Comparison of ENCODE assay signal across 25 cellular contexts in the genomic region with DNA sequence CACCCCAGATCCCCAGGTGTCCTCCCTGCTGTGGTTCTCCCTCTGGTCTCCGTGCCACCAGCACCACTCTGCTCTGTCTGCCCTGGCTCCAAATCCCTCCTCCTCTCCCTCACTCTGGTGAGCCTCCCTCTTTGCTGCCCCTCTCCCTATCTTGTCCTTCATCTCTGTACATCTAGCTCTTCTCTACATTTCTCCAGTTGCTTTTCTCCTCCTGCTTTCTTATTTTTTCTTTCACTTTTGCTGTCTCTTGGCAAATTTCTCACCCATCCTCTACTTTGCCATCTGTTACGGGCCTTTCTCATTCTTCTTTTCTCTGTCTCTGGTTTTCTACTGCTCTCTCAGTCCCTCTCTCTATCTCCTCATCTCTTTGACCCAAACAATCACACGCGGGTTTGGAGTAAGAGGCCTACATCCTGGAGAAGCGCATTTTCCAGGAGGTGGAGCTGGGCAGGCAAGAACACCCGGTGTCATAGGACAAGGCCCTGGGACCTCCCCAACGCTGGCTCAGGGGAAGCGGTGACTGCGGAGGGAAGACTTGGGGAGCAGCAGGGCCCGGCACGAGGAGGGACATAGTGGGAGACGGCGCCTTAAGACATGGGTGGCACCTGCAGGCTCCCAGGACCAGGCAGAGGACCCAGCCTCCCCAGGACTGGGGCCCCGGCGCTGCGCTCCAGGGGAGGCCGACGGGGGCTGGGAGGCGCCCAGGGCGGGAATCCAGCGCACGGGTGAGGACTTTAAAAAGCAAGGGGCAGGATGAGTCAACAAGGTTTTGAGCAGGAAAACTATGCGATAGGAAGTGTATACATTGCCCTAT. TPM values are rescaled to one million over a fixed set of nuclear protein-coding genes. Genes with fewer than 3 reads are reported as not detected.
A peak's percentile ranks its signal among the peaks of the same experiment; 100 is the strongest.
DNase-seq lines count a peak whose midpoint lies in the region; ATAC-seq, FAIRE-seq and TF ChIP-seq lines count a peak whose summit lies in the region.
"Had no signal": no experiment of that assay in that cellular context is flagged by ENCODE, and none has a peak within 500 bp of the region (broad histone marks: within the 10 kb centered on the region; RNA-seq: fewer than 3 reads in every experiment).

No MANE protein-coding gene starts in this region.

- H3K4me3 ChIP-seq in cardiac muscle cell (no peak overlapping the region), heart right ventricle (no peak overlapping the region), K562 (peak overlapping the region; percentile 46), mesendoderm (ENCODE audit: low read length) (no peak overlapping the region)
- H3K4me3 ChIP-seq: A549, SK-N-MC, tibial nerve had no signal

- no peak for TF ChIP-seq RAD21 in K562 (CRISPR knock-in tag; conservative IDR thresholded peaks at IDR 0.05 in 1 of 2, IDR thresholded peaks at IDR 0.05 in 1 of 2)

- H2AFZ ChIP-seq in K562 (ENCODE audit: low read depth, low read length) = peak overlapping the region; percentile 82

- peaks cover 0 to 4% of the 10 kb centered on the region in 2 donors for H3K9me3 Mint-ChIP-seq in stimulated activated naive B cell treated with anti-CD40 and anti-IgM and Interleukin-4, amounts not matched to agents 10 μg/mL and 1 μg/mL and 100 μg/mL, for 72 hours

- no peak overlapping the region for H4K8ac ChIP-seq in mesendoderm (ENCODE audit: low read depth, low read length)

- no peak overlapping the region for H2AK5ac ChIP-seq in mesendoderm (ENCODE audit: low read length)

- DNase-seq in cardiac muscle cell (ENCODE audit: low read depth in 1 of 2, low spot score in 1 of 2) (no peak), heart right ventricle (no peak), K562 (ENCODE audit: extremely low read depth in 1 of 4, low spot score in 3 of 4) (peak; percentile 39 to 68 (median 64)), mesendoderm (no peak), GOT3 (lab: John Stamatoyannopoulos, UW) (no peak), SIG-M5 (lab: John Stamatoyannopoulos, UW) (no peak), occipital lobe (lab: John Stamatoyannopoulos, UW) (no peak)
- DNase-seq in stimulated activated naive B cell treated with anti-CD40 and anti-IgM and Interleukin-4, amounts not matched to agents 10 μg/mL and 1 μg/mL and 100 μg/mL, for 72 hours = no peak
- DNase-seq: activated CD4-positive, alpha-beta T cell treated with anti-CD3 and anti-CD28 coated beads for 1 hour; activated CD8-positive, alpha-beta memory T cell treated with anti-CD3 and anti-CD28 coated beads for 24 hours; activated effector memory CD4-positive, alpha-beta T cell treated with anti-CD3 and anti-CD28 coated beads, Interleukin-2, amount 50 U/mL, for 16 hours; activated T-cell treated with anti-CD3 and anti-CD28 coated beads, Interleukin-2, amount 50 U/mL, for 1 hour; BE2C; DND-41; Kasumi-1; NCI-H1436 treated with DMSO at 0.1 percent for 48 hours had no signal

- H3K27me3 Mint-ChIP-seq in stimulated activated naive B cell treated with anti-CD40 and anti-IgM and Interleukin-4, amounts not matched to agents 10 μg/mL and 1 μg/mL and 100 μg/mL, for 72 hours = no peaks in the 10 kb centered on the region

- no peak overlapping the region for H4K5ac ChIP-seq in mesendoderm (ENCODE audit: low read length)

- peak overlapping the region; percentile 20 for H3K27ac Mint-ChIP-seq in stimulated activated naive B cell treated with anti-CD40 and anti-IgM and Interleukin-4, amounts not matched to agents 10 μg/mL and 1 μg/mL and 100 μg/mL, for 72 hours

- POLR2A ChIA-PET in K562 (lab: Yijun Ruan, JAX) = no interaction called here

- WGBS in heart right ventricle, 2 donors = 87 to 88% methylated on average over 23 of the region's 23 CpGs
- 1% methylated on average over 21 of the region's 23 CpGs for WGBS in K562 (ENCODE audit: insufficient coverage, low coverage, missing lambda C conversion rate)
- WGBS in mesendoderm (ENCODE audit: extremely low coverage, insufficient coverage, low lambda C conversion rate) = no CpG with 5 or more reads among the region's 23 CpGs

- H3K9me3 ChIP-seq in cardiac muscle cell (ENCODE audit: low read depth) (no peaks in the 10 kb centered on the region), heart right ventricle (no peaks in the 10 kb centered on the region), K562 (replicated peaks; ENCODE audit: control insufficient read depth, insufficient read depth, low read depth, low read length) (no peaks in the 10 kb centered on the region; the same call in none of the 2 replicates)
- H3K9me3 ChIP-seq: BE2C had no signal

- BruUV-seq in K562 (replicated peaks; lab: Mats Ljungman, UMichigan) = no TSS peak

- H3K36me3 Mint-ChIP-seq in stimulated activated naive B cell treated with anti-CD40 and anti-IgM and Interleukin-4, amounts not matched to agents 10 μg/mL and 1 μg/mL and 100 μg/mL, for 72 hours = peaks cover 55 to 71% of the 10 kb centered on the region in 2 donors

- no peak overlapping the region for H3K4ac ChIP-seq in mesendoderm (ENCODE audit: low read depth, low read length)

- no peak for FAIRE-seq in K562 (lab: Jason Lieb, UNC)
- FAIRE-seq: A549, GM18507, keratinocyte, TTC549 had no signal

- H3K4me2 ChIP-seq in K562 (ENCODE audit: insufficient read depth, low read length) (peak overlapping the region; percentile 80), mesendoderm (ENCODE audit: low read length) (no peak overlapping the region)
- H3K4me2 ChIP-seq: A549 had no signal

- H3K18ac ChIP-seq in mesendoderm (ENCODE audit: low read length) = peak overlapping the region; percentile 34

- H3K79me2 ChIP-seq in K562 (ENCODE audit: control insufficient read depth, insufficient read depth, low read length) = peaks cover 48% of the 10 kb centered on the region
- no peaks in the 10 kb centered on the region for H3K79me2 ChIP-seq in mesendoderm (ENCODE audit: control insufficient read depth, insufficient read depth, low read length)

- no peaks in the 10 kb centered on the region for H4K20me1 ChIP-seq in K562 (replicated peaks; ENCODE audit: control insufficient read depth, insufficient read depth, low read length)

- in situ Hi-C loops in K562 (cut with MboI) = no loop called here

- no peak for ATAC-seq in heart right ventricle
- ATAC-seq in K562 = peak; percentile 76
- ATAC-seq in stimulated activated naive B cell treated with anti-CD40 and anti-IgM and Interleukin-4, amounts not matched to agents 10 μg/mL and 1 μg/mL and 100 μg/mL, for 72 hours (replicated peaks) = no peak
- ATAC-seq: A549 had no signal

- peak overlapping the region; percentile 32 for H3K23ac ChIP-seq in mesendoderm (ENCODE audit: low read length)

- CTCF ChIA-PET in K562 (lab: Yijun Ruan, JAX; ENCODE audit: low intra/inter-chr PET ratio) = no interaction called here

- H2BK120ac ChIP-seq in mesendoderm (ENCODE audit: low read depth, low read length) = no peak overlapping the region

- peak overlapping the region; percentile 87 to 95 for H3K9ac ChIP-seq in K562 (ENCODE audit: insufficient read depth in 1 of 2, low read depth in 2 of 2, low read length in 2 of 2)
- no peak overlapping the region for H3K9ac ChIP-seq in mesendoderm (ENCODE audit: low read length)

- H3K79me1 ChIP-seq in mesendoderm (ENCODE audit: low read length) = no peaks in the 10 kb centered on the region

- H3K36me3 ChIP-seq in cardiac muscle cell = peaks cover 4% of the 10 kb centered on the region
- H3K36me3 ChIP-seq in heart right ventricle = peaks cover 0 to 75% (median 16%) of the 10 kb centered on the region in 9 donors
- H3K36me3 ChIP-seq in K562 (ENCODE audit: control insufficient read depth, insufficient read depth, low read length) = peaks cover 42% of the 10 kb centered on the region
- H3K36me3 ChIP-seq in mesendoderm (ENCODE audit: control insufficient read depth, insufficient read depth, low read length) = no peaks in the 10 kb centered on the region
- H3K36me3 ChIP-seq: BE2C had no signal

- intact Hi-C loops in heart right ventricle (cut with DNase I) (no loop called here), K562 (cut with micrococcal nuclease) (loop anchor here (10.0 kb wide), 1 partner anchor 120 kb away; no protein-coding TSS in a partner anchor)

- no peaks in the 10 kb centered on the region for H3K27me3 ChIP-seq in cardiac muscle cell
- H3K27me3 ChIP-seq in heart right ventricle = no peaks in the 10 kb centered on the region
- H3K27me3 ChIP-seq in K562 (ENCODE audit: control insufficient read depth in 2 of 2, insufficient read depth in 2 of 2, low read length in 2 of 2) = no peaks in the 10 kb centered on the region
- H3K27me3 ChIP-seq in mesendoderm (ENCODE audit: insufficient read depth, low read length, poor library complexity) = no peaks in the 10 kb centered on the region
- H3K27me3 ChIP-seq: BE2C, neutrophil, tibial nerve had no signal

- H2BK5ac ChIP-seq in mesendoderm (ENCODE audit: low read length) = no peak overlapping the region

- H3K27ac ChIP-seq in cardiac muscle cell (peak overlapping the region; percentile 84), heart right ventricle (no peak overlapping the region), K562 (ENCODE audit: extremely low read depth, low read depth, low read length) (peak overlapping the region; percentile 90), mesendoderm (ENCODE audit: low read depth, low read length) (peak overlapping the region; percentile 56)
- H3K27ac ChIP-seq: A549, epithelial cell of prostate, neutrophil, RWPE1, SK-N-MC, tibial nerve had no signal

- H3K4me1 Mint-ChIP-seq in stimulated activated naive B cell treated with anti-CD40 and anti-IgM and Interleukin-4, amounts not matched to agents 10 μg/mL and 1 μg/mL and 100 μg/mL, for 72 hours = peaks cover 3 to 8% of the 10 kb centered on the region in 2 donors

- TF ChIP-seq EP300 in K562 (IDR thresholded peaks at IDR 0.05; ENCODE audit: low read length) = no peak

- no peaks in the 10 kb centered on the region for H3K9me1 ChIP-seq in K562 (ENCODE audit: control insufficient read depth, insufficient read depth, low read length)

- H3K56ac ChIP-seq in mesendoderm (ENCODE audit: low read length) = peak overlapping the region; percentile 47

- peak; percentile 61 for TF ChIP-seq POLR2A in K562 (conservative IDR thresholded peaks at IDR 0.05)

- no peak for TF ChIP-seq CTCF in cardiac muscle cell (IDR thresholded peaks at IDR 0.05; ENCODE audit: low read depth, low read length)
- no peak for TF ChIP-seq CTCF in heart right ventricle (IDR thresholded peaks at IDR 0.05)
- TF ChIP-seq CTCF in K562 (IDR thresholded peaks at IDR 0.05 in 2 of 3, conservative IDR thresholded peaks at IDR 0.05 in 1 of 3; ENCODE audit: insufficient read depth in 2 of 3, low read depth in 1 of 3, low read length in 3 of 3) = no peak

- H3K4me1 ChIP-seq in cardiac muscle cell (ENCODE audit: low read depth) = peaks cover 16% of the 10 kb centered on the region
- H3K4me1 ChIP-seq in heart right ventricle = no peaks in the 10 kb centered on the region
- peaks cover 30 to 38% of the 10 kb centered on the region in 2 experiments for H3K4me1 ChIP-seq in K562 (replicated peaks in 1 of 2; ENCODE audit: control insufficient read depth in 2 of 2, insufficient read depth in 2 of 2, low read length in 2 of 2)
- H3K4me1 ChIP-seq in mesendoderm (ENCODE audit: control insufficient read depth, low read depth, low read length) = peaks cover 5% of the 10 kb centered on the region
- H3K4me1 ChIP-seq: A549, BE2C, tibial nerve had no signal

- no peak overlapping the region for H2BK15ac ChIP-seq in mesendoderm (replicated peaks; ENCODE audit: low read depth)

- no peak overlapping the region for H3K4me3 Mint-ChIP-seq in stimulated activated naive B cell treated with anti-CD40 and anti-IgM and Interleukin-4, amounts not matched to agents 10 μg/mL and 1 μg/mL and 100 μg/mL, for 72 hours

RNA-seq across cellular contexts. Expression of a gene that starts 9.9 kb away (rescaled TPM):
- total RNA-seq in cardiac muscle cell (5.8 and 12.4 TPM in 2 replicates), heart right ventricle (1 to 10 TPM; 7.0 to 9.8 (median 7.7) TPM), K562 (2014; rRNA removed) (8.8 and 12.7 TPM in 2 replicates), K562 (2014; rRNA removed; fragmentation: Illumina TruSeq; extraction: Trizol) (19.0 and 19.3 TPM in 2 replicates), K562 (2015; rRNA removed; fragmentation: Illumina TruSeq; extraction: Trizol) (15.2 and 18.6 TPM in 2 replicates), K562 (2021) (24.1 and 29.6 TPM in 2 replicates), occipital lobe (34.5 TPM)
- polyA plus RNA-seq in cardiac muscle cell (10.4 and 15.4 TPM in 2 replicates), heart right ventricle (1 to 10 TPM; 2.3 to 5.8 TPM), K562 (2011; rRNA removed) (9.7 and 12.8 TPM in 2 replicates), K562 (2014; fragmentation: Illumina TruSeq; extraction: Trizol) (15.0 and 19.0 TPM in 2 replicates), K562 (2014; fragmentation: Nextera tagmentation; extraction: Ambion mirVana) (1 to 10 TPM; 3.7 to 4.3 TPM), K562 (2014; rRNA removed) (9.3 and 12.1 TPM in 2 replicates)
- 60.0 and 88.6 TPM in 2 replicates for total RNA-seq in K562 (2011; cell fraction: chromatin; rRNA removed; ENCODE audit: low replicate concordance)
- total RNA-seq in K562 (2011; cell fraction: nucleolus; rRNA removed) = 33.5 and 37.6 TPM in 2 replicates
- 52.8 and 67.6 TPM in 2 replicates for total RNA-seq in K562 (2011; cell fraction: nucleoplasm; rRNA removed)
- polyA plus RNA-seq in K562 (2011; cell fraction: cytosol; rRNA removed) = 3.4 and 5.4 TPM in 2 replicates
- 12.2 and 14.2 TPM in 2 replicates for polyA plus RNA-seq in K562 (2011; cell fraction: nucleus; rRNA removed)
- polyA plus RNA-seq in K562 (2012) = 11.9 and 22.7 TPM in 2 replicates
- 32.7 and 36.5 TPM in 2 replicates for polyA minus RNA-seq in K562 (2011; rRNA and poly(A)+ RNA removed)
- 13.7 and 14.7 TPM in 2 replicates for polyA minus RNA-seq in K562 (2011; cell fraction: cytosol; rRNA and poly(A)+ RNA removed)
- polyA minus RNA-seq in K562 (2011; cell fraction: nucleus; rRNA and poly(A)+ RNA removed) = 11.3 and 16.3 TPM in 2 replicates
- 12.0 TPM for polyA plus RNA-seq in mesendoderm (2013, experiment 1 of 2)
- polyA plus RNA-seq in mesendoderm (2013, experiment 2 of 2) = 13.8 TPM

Comparison
In these comparisons a context has a peak if more than half of its experiments do, and no peak if none do; other contexts are left out.
1. H3K27ac ChIP-seq: peak in cardiac muscle cell (single experiment), K562 (single experiment) and mesendoderm (single experiment); none in heart right ventricle (0 of 10).
2. DNase-seq: peak in K562 (4 of 4); none in cardiac muscle cell (0 of 2), heart right ventricle (0 of 2), mesendoderm (single experiment), stimulated activated naive B cell treated with anti-CD40 and anti-IgM and Interleukin-4, amounts not matched to agents 10 μg/mL and 1 μg/mL and 100 μg/mL, for 72 hours (single experiment), GOT3 (single experiment), SIG-M5 (single experiment) and occipital lobe (single experiment).